In the genomic region with DNA sequence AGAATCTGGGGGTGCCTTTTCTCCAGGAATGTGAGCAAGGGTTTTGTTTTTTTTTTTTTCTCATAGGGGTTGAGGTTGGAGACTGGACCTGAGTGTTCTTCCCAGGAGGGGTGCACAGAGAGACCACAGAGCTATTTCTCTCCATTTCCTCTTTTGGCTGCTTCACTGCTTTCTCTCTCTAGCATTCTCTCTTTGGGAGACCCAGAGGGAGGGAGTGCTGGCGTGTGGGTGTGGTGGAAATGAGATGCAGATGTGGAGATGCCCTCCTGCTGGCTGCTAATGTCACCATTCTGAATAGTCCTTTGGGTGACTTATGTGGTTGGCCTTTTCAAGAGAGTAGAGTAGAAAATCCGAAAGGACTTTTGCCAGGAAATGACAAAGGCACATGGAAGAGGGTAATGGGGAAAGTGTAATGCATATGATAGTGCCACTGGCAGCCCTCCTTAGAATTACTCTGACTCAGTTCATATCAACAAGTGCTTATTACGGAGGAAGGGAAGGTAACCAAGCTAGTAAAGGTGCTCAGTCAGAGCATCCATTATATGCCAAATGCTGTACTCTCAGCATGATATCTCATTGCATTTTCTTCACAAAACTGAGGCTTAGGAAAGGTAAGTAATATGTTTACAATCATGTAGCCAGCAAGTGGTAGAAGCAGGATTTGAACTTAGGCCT, we compare ENCODE assay signal across 1 cellular context.
TF ChIP-seq lines count a peak whose summit lies in the region.

No MANE protein-coding gene starts in this region.

TF ChIP-seq in HEK293, 187 proteins besides CTCF, POLR2A, EP300 and RAD21 (continued from another document and continues in another):
- no peak for TF ChIP-seq ZNF707 (tag by site-specific recombination; IDR thresholded peaks at IDR 0.05)
- TF ChIP-seq ZNF23 (tag by site-specific recombination; IDR thresholded peaks at IDR 0.05; ENCODE audit: borderline replicate concordance): no peak
- TF ChIP-seq GLIS2 (tag by site-specific recombination; IDR thresholded peaks at IDR 0.05): no peak
- TF ChIP-seq ZNF2 (tag by site-specific recombination; IDR thresholded peaks at IDR 0.05): no peak
- TF ChIP-seq ZNF302 (tag by site-specific recombination; IDR thresholded peaks at IDR 0.05; ENCODE audit: low read depth): no peak
- TF ChIP-seq ZNF175 (tag by site-specific recombination; IDR thresholded peaks at IDR 0.05): no peak
- no peak for TF ChIP-seq ZBTB7A (tag by site-specific recombination; IDR thresholded peaks at IDR 0.05; ENCODE audit: low read depth)
- TF ChIP-seq, protein P1, sequence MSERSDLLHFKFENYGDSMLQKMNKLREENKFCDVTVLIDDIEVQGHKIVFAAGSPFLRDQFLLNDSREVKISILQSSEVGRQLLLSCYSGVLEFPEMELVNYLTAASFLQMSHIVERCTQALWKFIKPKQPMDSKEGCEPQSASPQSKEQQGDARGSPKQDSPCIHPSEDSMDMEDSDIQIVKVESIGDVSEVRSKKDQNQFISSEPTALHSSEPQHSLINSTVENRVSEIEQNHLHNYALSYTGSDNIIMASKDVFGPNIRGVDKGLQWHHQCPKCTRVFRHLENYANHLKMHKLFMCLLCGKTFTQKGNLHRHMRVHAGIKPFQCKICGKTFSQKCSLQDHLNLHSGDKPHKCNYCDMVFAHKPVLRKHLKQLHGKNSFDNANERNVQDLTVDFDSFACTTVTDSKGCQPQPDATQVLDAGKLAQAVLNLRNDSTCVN (tag by site-specific recombination; optimal IDR thresholded peaks at IDR 0.05): no peak
- TF ChIP-seq ZNF350 (tag by site-specific recombination; IDR thresholded peaks at IDR 0.05): no peak
- no peak for TF ChIP-seq ZNF114 (tag by site-specific recombination; IDR thresholded peaks at IDR 0.05)
- TF ChIP-seq ZNF274 (IDR thresholded peaks at IDR 0.05; ENCODE audit: low read length): no peak
- TF ChIP-seq ZNF274 (tag by site-specific recombination; IDR thresholded peaks at IDR 0.05; ENCODE audit: borderline replicate concordance): no peak
- TF ChIP-seq, protein P2, sequence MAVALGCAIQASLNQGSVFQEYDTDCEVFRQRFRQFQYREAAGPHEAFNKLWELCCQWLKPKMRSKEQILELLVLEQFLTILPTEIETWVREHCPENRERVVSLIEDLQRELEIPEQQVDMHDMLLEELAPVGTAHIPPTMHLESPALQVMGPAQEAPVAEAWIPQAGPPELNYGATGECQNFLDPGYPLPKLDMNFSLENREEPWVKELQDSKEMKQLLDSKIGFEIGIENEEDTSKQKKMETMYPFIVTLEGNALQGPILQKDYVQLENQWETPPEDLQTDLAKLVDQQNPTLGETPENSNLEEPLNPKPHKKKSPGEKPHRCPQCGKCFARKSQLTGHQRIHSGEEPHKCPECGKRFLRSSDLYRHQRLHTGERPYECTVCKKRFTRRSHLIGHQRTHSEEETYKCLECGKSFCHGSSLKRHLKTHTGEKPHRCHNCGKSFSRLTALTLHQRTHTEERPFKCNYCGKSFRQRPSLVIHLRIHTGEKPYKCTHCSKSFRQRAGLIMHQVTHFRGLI (tag by site-specific recombination; IDR thresholded peaks at IDR 0.05): peak; percentile 78
- TF ChIP-seq, protein P3, sequence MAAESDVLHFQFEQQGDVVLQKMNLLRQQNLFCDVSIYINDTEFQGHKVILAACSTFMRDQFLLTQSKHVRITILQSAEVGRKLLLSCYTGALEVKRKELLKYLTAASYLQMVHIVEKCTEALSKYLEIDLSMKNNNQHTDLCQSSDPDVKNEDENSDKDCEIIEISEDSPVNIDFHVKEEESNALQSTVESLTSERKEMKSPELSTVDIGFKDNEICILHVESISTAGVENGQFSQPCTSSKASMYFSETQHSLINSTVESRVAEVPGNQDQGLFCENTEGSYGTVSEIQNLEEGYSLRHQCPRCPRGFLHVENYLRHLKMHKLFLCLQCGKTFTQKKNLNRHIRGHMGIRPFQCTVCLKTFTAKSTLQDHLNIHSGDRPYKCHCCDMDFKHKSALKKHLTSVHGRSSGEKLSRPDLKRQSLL (tag by site-specific recombination; IDR thresholded peaks at IDR 0.05): no peak
- TF ChIP-seq, protein P4, sequence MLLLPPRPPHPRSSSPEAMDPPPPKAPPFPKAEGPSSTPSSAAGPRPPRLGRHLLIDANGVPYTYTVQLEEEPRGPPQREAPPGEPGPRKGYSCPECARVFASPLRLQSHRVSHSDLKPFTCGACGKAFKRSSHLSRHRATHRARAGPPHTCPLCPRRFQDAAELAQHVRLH (tag by site-specific recombination; IDR thresholded peaks at IDR 0.05): no peak
- no peak for TF ChIP-seq ZNF473 (tag by site-specific recombination; IDR thresholded peaks at IDR 0.05)
- no peak for TF ChIP-seq ZNF510 (tag by site-specific recombination; IDR thresholded peaks at IDR 0.05; ENCODE audit: insufficient replicate concordance)
- no peak for TF ChIP-seq ZNF521 (tag by site-specific recombination; IDR thresholded peaks at IDR 0.05)
- TF ChIP-seq SCRT1 (tag by site-specific recombination; IDR thresholded peaks at IDR 0.05; ENCODE audit: borderline replicate concordance): peak; percentile 60; the same call in 1 of the 2 replicates
- no peak for TF ChIP-seq ZNF747 (tag by site-specific recombination; IDR thresholded peaks at IDR 0.05)
- TF ChIP-seq GLI4 (tag by site-specific recombination; IDR thresholded peaks at IDR 0.05): no peak
- TF ChIP-seq KLF7 (tag by site-specific recombination; IDR thresholded peaks at IDR 0.05; ENCODE audit: borderline replicate concordance): no peak
- TF ChIP-seq, protein P5, sequence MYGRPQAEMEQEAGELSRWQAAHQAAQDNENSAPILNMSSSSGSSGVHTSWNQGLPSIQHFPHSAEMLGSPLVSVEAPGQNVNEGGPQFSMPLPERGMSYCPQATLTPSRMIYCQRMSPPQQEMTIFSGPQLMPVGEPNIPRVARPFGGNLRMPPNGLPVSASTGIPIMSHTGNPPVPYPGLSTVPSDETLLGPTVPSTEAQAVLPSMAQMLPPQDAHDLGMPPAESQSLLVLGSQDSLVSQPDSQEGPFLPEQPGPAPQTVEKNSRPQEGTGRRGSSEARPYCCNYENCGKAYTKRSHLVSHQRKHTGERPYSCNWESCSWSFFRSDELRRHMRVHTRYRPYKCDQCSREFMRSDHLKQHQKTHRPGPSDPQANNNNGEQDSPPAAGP (tag by site-specific recombination; IDR thresholded peaks at IDR 0.05): no peak
- no peak for TF ChIP-seq ZNF112 (tag by site-specific recombination; IDR thresholded peaks at IDR 0.05)
- TF ChIP-seq ZNF777 (tag by site-specific recombination; IDR thresholded peaks at IDR 0.05; ENCODE audit: borderline replicate concordance): no peak
- no peak for TF ChIP-seq ZNF211 (tag by site-specific recombination; IDR thresholded peaks at IDR 0.05; ENCODE audit: low read depth)
- TF ChIP-seq, protein P6, sequence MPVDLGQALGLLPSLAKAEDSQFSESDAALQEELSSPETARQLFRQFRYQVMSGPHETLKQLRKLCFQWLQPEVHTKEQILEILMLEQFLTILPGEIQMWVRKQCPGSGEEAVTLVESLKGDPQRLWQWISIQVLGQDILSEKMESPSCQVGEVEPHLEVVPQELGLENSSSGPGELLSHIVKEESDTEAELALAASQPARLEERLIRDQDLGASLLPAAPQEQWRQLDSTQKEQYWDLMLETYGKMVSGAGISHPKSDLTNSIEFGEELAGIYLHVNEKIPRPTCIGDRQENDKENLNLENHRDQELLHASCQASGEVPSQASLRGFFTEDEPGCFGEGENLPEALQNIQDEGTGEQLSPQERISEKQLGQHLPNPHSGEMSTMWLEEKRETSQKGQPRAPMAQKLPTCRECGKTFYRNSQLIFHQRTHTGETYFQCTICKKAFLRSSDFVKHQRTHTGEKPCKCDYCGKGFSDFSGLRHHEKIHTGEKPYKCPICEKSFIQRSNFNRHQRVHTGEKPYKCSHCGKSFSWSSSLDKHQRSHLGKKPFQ (tag by site-specific recombination; IDR thresholded peaks at IDR 0.05): no peak
- TF ChIP-seq, protein P7, sequence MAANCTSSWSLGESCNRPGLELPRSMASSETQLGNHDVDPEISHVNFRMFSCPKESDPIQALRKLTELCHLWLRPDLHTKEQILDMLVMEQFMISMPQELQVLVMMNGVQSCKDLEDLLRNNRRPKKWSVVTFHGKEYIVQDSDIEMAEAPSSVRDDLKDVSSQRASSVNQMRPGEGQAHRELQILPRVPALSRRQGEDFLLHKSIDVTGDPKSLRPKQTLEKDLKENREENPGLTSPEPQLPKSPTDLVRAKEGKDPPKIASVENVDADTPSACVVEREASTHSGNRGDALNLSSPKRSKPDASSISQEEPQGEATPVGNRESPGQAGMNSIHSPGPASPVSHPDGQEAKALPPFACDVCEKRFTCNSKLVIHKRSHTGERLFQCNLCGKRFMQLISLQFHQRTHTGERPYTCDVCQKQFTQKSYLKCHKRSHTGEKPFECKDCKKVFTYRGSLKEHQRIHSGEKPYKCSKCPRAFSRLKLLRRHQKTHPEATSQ (tag by site-specific recombination; IDR thresholded peaks at IDR 0.05): no peak
- no peak for TF ChIP-seq HOXC10 (CRISPR knock-in tag; IDR thresholded peaks at IDR 0.05)
- TF ChIP-seq, protein P8, sequence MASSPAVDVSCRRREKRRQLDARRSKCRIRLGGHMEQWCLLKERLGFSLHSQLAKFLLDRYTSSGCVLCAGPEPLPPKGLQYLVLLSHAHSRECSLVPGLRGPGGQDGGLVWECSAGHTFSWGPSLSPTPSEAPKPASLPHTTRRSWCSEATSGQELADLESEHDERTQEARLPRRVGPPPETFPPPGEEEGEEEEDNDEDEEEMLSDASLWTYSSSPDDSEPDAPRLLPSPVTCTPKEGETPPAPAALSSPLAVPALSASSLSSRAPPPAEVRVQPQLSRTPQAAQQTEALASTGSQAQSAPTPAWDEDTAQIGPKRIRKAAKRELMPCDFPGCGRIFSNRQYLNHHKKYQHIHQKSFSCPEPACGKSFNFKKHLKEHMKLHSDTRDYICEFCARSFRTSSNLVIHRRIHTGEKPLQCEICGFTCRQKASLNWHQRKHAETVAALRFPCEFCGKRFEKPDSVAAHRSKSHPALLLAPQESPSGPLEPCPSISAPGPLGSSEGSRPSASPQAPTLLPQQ (tag by site-specific recombination; IDR thresholded peaks at IDR 0.05): no peak
- TF ChIP-seq ZNF157 (tag by site-specific recombination; IDR thresholded peaks at IDR 0.05): no peak
- no peak for TF ChIP-seq ZNF37A (tag by site-specific recombination; IDR thresholded peaks at IDR 0.05)
- TF ChIP-seq, protein P9, sequence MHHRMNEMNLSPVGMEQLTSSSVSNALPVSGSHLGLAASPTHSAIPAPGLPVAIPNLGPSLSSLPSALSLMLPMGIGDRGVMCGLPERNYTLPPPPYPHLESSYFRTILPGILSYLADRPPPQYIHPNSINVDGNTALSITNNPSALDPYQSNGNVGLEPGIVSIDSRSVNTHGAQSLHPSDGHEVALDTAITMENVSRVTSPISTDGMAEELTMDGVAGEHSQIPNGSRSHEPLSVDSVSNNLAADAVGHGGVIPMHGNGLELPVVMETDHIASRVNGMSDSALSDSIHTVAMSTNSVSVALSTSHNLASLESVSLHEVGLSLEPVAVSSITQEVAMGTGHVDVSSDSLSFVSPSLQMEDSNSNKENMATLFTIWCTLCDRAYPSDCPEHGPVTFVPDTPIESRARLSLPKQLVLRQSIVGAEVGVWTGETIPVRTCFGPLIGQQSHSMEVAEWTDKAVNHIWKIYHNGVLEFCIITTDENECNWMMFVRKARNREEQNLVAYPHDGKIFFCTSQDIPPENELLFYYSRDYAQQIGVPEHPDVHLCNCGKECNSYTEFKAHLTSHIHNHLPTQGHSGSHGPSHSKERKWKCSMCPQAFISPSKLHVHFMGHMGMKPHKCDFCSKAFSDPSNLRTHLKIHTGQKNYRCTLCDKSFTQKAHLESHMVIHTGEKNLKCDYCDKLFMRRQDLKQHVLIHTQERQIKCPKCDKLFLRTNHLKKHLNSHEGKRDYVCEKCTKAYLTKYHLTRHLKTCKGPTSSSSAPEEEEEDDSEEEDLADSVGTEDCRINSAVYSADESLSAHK (tag by site-specific recombination; IDR thresholded peaks at IDR 0.05): no peak
- TF ChIP-seq, protein P10, sequence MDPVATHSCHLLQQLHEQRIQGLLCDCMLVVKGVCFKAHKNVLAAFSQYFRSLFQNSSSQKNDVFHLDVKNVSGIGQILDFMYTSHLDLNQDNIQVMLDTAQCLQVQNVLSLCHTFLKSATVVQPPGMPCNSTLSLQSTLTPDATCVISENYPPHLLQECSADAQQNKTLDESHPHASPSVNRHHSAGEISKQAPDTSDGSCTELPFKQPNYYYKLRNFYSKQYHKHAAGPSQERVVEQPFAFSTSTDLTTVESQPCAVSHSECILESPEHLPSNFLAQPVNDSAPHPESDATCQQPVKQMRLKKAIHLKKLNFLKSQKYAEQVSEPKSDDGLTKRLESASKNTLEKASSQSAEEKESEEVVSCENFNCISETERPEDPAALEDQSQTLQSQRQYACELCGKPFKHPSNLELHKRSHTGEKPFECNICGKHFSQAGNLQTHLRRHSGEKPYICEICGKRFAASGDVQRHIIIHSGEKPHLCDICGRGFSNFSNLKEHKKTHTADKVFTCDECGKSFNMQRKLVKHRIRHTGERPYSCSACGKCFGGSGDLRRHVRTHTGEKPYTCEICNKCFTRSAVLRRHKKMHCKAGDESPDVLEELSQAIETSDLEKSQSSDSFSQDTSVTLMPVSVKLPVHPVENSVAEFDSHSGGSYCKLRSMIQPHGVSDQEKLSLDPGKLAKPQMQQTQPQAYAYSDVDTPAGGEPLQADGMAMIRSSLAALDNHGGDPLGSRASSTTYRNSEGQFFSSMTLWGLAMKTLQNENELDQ (tag by site-specific recombination; IDR thresholded peaks at IDR 0.05; ENCODE audit: low read depth): no peak
- TF ChIP-seq ZFHX2 (tag by site-specific recombination; conservative IDR thresholded peaks at IDR 0.05): peak; percentile 47; the same call in 1 of the 2 replicates
- TF ChIP-seq ZNF514 (tag by site-specific recombination; IDR thresholded peaks at IDR 0.05): no peak
- TF ChIP-seq SCRT2 (tag by site-specific recombination; IDR thresholded peaks at IDR 0.05): peak; percentile 95
- no peak for TF ChIP-seq ZNF664 (tag by site-specific recombination; IDR thresholded peaks at IDR 0.05)
- TF ChIP-seq, protein P11, sequence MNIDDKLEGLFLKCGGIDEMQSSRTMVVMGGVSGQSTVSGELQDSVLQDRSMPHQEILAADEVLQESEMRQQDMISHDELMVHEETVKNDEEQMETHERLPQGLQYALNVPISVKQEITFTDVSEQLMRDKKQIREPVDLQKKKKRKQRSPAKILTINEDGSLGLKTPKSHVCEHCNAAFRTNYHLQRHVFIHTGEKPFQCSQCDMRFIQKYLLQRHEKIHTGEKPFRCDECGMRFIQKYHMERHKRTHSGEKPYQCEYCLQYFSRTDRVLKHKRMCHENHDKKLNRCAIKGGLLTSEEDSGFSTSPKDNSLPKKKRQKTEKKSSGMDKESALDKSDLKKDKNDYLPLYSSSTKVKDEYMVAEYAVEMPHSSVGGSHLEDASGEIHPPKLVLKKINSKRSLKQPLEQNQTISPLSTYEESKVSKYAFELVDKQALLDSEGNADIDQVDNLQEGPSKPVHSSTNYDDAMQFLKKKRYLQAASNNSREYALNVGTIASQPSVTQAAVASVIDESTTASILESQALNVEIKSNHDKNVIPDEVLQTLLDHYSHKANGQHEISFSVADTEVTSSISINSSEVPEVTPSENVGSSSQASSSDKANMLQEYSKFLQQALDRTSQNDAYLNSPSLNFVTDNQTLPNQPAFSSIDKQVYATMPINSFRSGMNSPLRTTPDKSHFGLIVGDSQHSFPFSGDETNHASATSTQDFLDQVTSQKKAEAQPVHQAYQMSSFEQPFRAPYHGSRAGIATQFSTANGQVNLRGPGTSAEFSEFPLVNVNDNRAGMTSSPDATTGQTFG (tag by site-specific recombination; IDR thresholded peaks at IDR 0.05; ENCODE audit: borderline replicate concordance): no peak
- no peak for TF ChIP-seq YY2 (tag by site-specific recombination; IDR thresholded peaks at IDR 0.05)
